7 cellular contexts compared by ENCODE assay signal in the genomic region with DNA sequence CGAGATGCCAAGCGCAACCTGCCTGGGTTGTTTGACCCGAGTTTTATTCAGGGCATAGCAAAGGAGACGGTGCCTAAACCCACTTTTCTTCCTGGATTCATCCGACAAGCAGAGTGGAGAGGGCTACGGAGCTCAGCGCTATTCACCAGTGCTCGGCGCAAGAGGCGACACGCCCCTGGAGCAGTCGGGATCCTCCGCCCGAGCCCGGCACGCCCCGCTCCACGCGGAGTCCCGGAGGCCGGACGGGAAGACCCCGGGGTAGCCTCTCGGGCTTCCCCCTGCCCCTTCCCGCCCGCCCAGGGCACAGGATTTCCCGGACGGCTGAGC. TPM values are rescaled to one million over a fixed set of nuclear protein-coding genes. Genes with fewer than 3 reads are reported as not detected.
DNase-seq lines count a peak whose midpoint lies in the region; ATAC-seq, FAIRE-seq and TF ChIP-seq lines count a peak whose summit lies in the region.

No MANE protein-coding gene starts in this region.

- no peak for FAIRE-seq in H54 (lab: Jason Lieb, UNC)

- H3K27ac ChIP-seq in thoracic aorta: peak overlapping the region; percentile 84 to 90

- no peaks in the 10 kb centered on the region for H3K27me3 ChIP-seq in mucosa of stomach (ENCODE audit: control insufficient read depth, insufficient read depth, low read length)
- H3K27me3 ChIP-seq in thoracic aorta (replicated peaks; ENCODE audit: insufficient read depth): no peaks in the 10 kb centered on the region

- peak; percentile 64 for DNase-seq in H54 (ENCODE audit: insufficient read length, low spot score)
- peak; percentile 48 to 52 for DNase-seq in Kasumi-1 (lab: John Stamatoyannopoulos, UW)
- peak; percentile 17 for DNase-seq in activated CD4-positive, alpha-beta T cell treated with anti-CD3 and anti-CD28 coated beads, Interleukin-2, amount 50 U/mL, for 1 hour
- DNase-seq in erythroblast (lab: John Stamatoyannopoulos, UW): peak; percentile 74 to 80
- DNase-seq in thoracic aorta (ENCODE audit: low spot score): no peak

- peaks cover 42% of the 10 kb centered on the region for H3K4me1 ChIP-seq in mucosa of stomach (ENCODE audit: control insufficient read depth, insufficient read depth, low read length)
- H3K4me1 ChIP-seq in thoracic aorta (ENCODE audit: control insufficient read depth in 1 of 2, low read depth in 2 of 2): peaks cover 4 to 30% of the 10 kb centered on the region in 2 donors

- H3K9me3 ChIP-seq in mucosa of stomach (ENCODE audit: control insufficient read depth, low read length): no peaks in the 10 kb centered on the region
- H3K9me3 ChIP-seq in thoracic aorta: no peaks in the 10 kb centered on the region

- H3K4me3 ChIP-seq in GM12875 (ENCODE audit: low read depth, low read length) (peak overlapping the region; percentile 63), mucosa of stomach (ENCODE audit: low read length) (peak overlapping the region; percentile 96), thoracic aorta (peak overlapping the region; percentile 88)

- ATAC-seq in thoracic aorta (ENCODE audit: insufficient number of reproducible peaks, low FRiP score, low read depth): peak; percentile 58

- H3K9ac ChIP-seq in mucosa of stomach (ENCODE audit: low read length): peak overlapping the region; percentile 87

- TF ChIP-seq POLR2A in H54 (IDR thresholded peaks at IDR 0.05; ENCODE audit: low read depth, low read length) (no peak), erythroblast (IDR thresholded peaks at IDR 0.05; ENCODE audit: low read length) (no peak)

- H3K36me3 ChIP-seq in mucosa of stomach (ENCODE audit: control insufficient read depth, insufficient read depth, low read length) (no peaks in the 10 kb centered on the region), thoracic aorta (no peaks in the 10 kb centered on the region)

- TF ChIP-seq CTCF in GM12875 (IDR thresholded peaks at IDR 0.05; ENCODE audit: borderline replicate concordance, insufficient read depth, low read depth, low read length) (no peak), thoracic aorta (IDR thresholded peaks at IDR 0.05) (no peak)

RNA-seq across cellular contexts. Expression of a gene that starts 0.5 kb away (rescaled TPM):
- 10 to 100 TPM; 12.8 to 13.9 TPM for total RNA-seq in thoracic aorta
